7 cellular contexts compared by ENCODE assay signal in the genomic region with DNA sequence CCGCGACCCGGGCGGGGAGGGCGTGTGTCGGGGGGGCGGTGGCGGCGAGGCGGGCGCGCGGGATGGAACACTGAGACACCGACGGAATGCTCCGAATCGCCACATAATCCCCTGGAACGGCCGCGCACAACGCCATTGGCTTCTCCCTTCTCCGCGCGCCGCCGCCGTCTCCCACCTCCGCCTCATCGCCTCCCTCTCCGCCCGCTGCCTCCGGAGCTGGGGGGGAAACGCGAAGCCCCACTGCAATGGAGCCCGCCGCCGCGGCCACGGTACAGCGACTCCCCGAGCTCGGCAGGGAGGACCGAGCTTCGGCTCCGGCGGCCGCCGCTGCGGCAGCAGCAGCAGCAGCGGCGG. TPM values are rescaled to one million over a fixed set of nuclear protein-coding genes. Genes with fewer than 3 reads are reported as not detected.
DNase-seq lines count a peak whose midpoint lies in the region; ATAC-seq and TF ChIP-seq lines count a peak whose summit lies in the region.

A gene (plus strand): TSS at position 103 of the 354 bp plus-strand sequence. CDS start 143 bp downstream, at position 246.

- TF ChIP-seq CTCF in fibroblast of mammary gland (conservative IDR thresholded peaks at IDR 0.05; ENCODE audit: control insufficient read depth, insufficient read depth, low read depth, low read length) = no peak

- ATAC-seq in GM18868 (IDR thresholded peaks at IDR 0.05; ENCODE audit: unreplicated experiment) (peak; percentile 21), HG02623 (IDR thresholded peaks at IDR 0.05; ENCODE audit: unreplicated experiment) (peak; percentile 15), HG03108 (IDR thresholded peaks at IDR 0.05; ENCODE audit: unreplicated experiment) (no peak)

- DNase-seq in SJSA1 (ENCODE audit: low read depth in 1 of 2, low spot score in 2 of 2) (no peak), fibroblast of mammary gland (ENCODE audit: low read depth) (no peak), ecto neural progenitor cell (ENCODE audit: low spot score) (no peak)

- no peaks in the 10 kb centered on the region for H3K9me3 ChIP-seq in SJSA1 (replicated peaks)

- H3K36me3 ChIP-seq in SJSA1 (peaks cover 7% of the 10 kb centered on the region), rectal smooth muscle tissue (ENCODE audit: control insufficient read depth, insufficient read depth, low read length) (no peaks in the 10 kb centered on the region)

- H3K27ac ChIP-seq in SJSA1 (peak within 1 kb of the TSS; percentile 69), rectal smooth muscle tissue (ENCODE audit: low read depth, low read length) (peak within 1 kb of the TSS; percentile 91)

- no peaks in the 10 kb centered on the region for H3K27me3 ChIP-seq in SJSA1 (replicated peaks)
- no peaks in the 10 kb centered on the region for H3K27me3 ChIP-seq in rectal smooth muscle tissue (ENCODE audit: control insufficient read depth, insufficient read depth, low read length)

- H3K4me3 ChIP-seq in SJSA1 (peak within 1 kb of the TSS; percentile 69), fibroblast of mammary gland (ENCODE audit: control insufficient read depth, low read depth, low read length) (peak within 1 kb of the TSS; percentile 62), rectal smooth muscle tissue (ENCODE audit: low read length) (peak within 1 kb of the TSS; percentile 74)

- H3K4me1 ChIP-seq in SJSA1 (replicated peaks) (peaks cover 30% of the 10 kb centered on the region), rectal smooth muscle tissue (ENCODE audit: control insufficient read depth, insufficient read depth, low read length) (peaks cover 11% of the 10 kb centered on the region)

- peak within 1 kb of the TSS; percentile 51 for H3K9ac ChIP-seq in rectal smooth muscle tissue (ENCODE audit: low read length)

RNA-seq across cellular contexts. Expression of the gene that starts here (rescaled TPM):
- total RNA-seq in SJSA1 (2014; rRNA removed; shearing (Covaris generic)) = 8.8 and 10.1 TPM in 2 replicates
